Comparison of ENCODE assay signal across 17 cellular contexts in genomic region chr10:96996275-96996980, GRCh38.
"Had no signal": no experiment of that assay in that cellular context is flagged by ENCODE, and none has a peak within 500 bp of the region (broad histone marks: within the 10 kb centered on the region; RNA-seq: fewer than 3 reads in every experiment).

No MANE protein-coding gene starts in this region.

- H3K9ac ChIP-seq: parathyroid adenoma had no signal

- H3K4me1 Mint-ChIP-seq: activated T-helper 17 cell treated with anti-CD3 and anti-CD28 coated beads, Interleukin-2, amount 50 U/mL, for 72 hours had no signal

- H3K79me2 ChIP-seq: hepatocyte, parathyroid adenoma had no signal

- H3K4me3 Mint-ChIP-seq: activated CD4-positive, alpha-beta T cell treated with anti-CD3 and anti-CD28 coated beads for 36 hours; activated T-helper 17 cell treated with anti-CD3 and anti-CD28 coated beads, Interleukin-2, amount 50 U/mL, for 72 hours; memory B cell; naive thymus-derived CD4-positive, alpha-beta T cell; stimulated activated naive B cell treated with anti-CD40 and anti-IgM and Interleukin-4, amounts not matched to agents 10 μg/mL and 1 μg/mL and 100 μg/mL, for 72 hours had no signal

- DNase-seq: activated CD4-positive, alpha-beta T cell treated with anti-CD3 and anti-CD28 coated beads for 36 hours; activated CD4-positive, alpha-beta T cell treated with anti-CD3 and anti-CD28 coated beads, Interleukin-2, amount 50 U/mL, for 48 hours; activated naive CD4-positive, alpha-beta T cell; activated T-cell treated with anti-CD3 and anti-CD28 coated beads for 4 hours; aorta; cerebellar nuclear complex; effector CD4-positive, alpha-beta T cell; naive thymus-derived CD4-positive, alpha-beta T cell; stimulated activated naive B cell treated with anti-CD40 and anti-IgM and Interleukin-4, amounts not matched to agents 10 μg/mL and 1 μg/mL and 100 μg/mL, for 72 hours; SW 1271 had no signal

- H3K36me3 ChIP-seq: breast epithelium had no signal

- H3K4me2 ChIP-seq: hepatocyte had no signal

- H3K4me1 ChIP-seq: breast epithelium, parathyroid adenoma had no signal

- H2AFZ ChIP-seq: hepatocyte, parathyroid adenoma had no signal

- ATAC-seq: activated CD4-positive, alpha-beta T cell treated with anti-CD3 and anti-CD28 coated beads for 36 hours; activated T-helper 17 cell treated with anti-CD3 and anti-CD28 coated beads, Interleukin-2, amount 50 U/mL, for 72 hours; esophagus mucosa; naive thymus-derived CD4-positive, alpha-beta T cell; stimulated activated naive B cell treated with anti-CD40 and anti-IgM and Interleukin-4, amounts not matched to agents 10 μg/mL and 1 μg/mL and 100 μg/mL, for 72 hours had no signal

- H3K9me3 ChIP-seq: breast epithelium had no signal

- H3K27me3 Mint-ChIP-seq: activated CD4-positive, alpha-beta T cell treated with anti-CD3 and anti-CD28 coated beads for 36 hours; activated T-helper 17 cell treated with anti-CD3 and anti-CD28 coated beads, Interleukin-2, amount 50 U/mL, for 72 hours; memory B cell; naive thymus-derived CD4-positive, alpha-beta T cell; stimulated activated naive B cell treated with anti-CD40 and anti-IgM and Interleukin-4, amounts not matched to agents 10 μg/mL and 1 μg/mL and 100 μg/mL, for 72 hours had no signal

- H3K27me3 ChIP-seq: breast epithelium, hepatocyte had no signal

- FAIRE-seq: keratinocyte had no signal

- H3K27ac Mint-ChIP-seq: activated CD4-positive, alpha-beta T cell treated with anti-CD3 and anti-CD28 coated beads for 36 hours; memory B cell; stimulated activated naive B cell treated with anti-CD40 and anti-IgM and Interleukin-4, amounts not matched to agents 10 μg/mL and 1 μg/mL and 100 μg/mL, for 72 hours had no signal

- H3K4me3 ChIP-seq: breast epithelium, hepatocyte had no signal

- H3K27ac ChIP-seq: breast epithelium, hepatocyte, parathyroid adenoma had no signal

- H3K36me3 Mint-ChIP-seq: naive thymus-derived CD4-positive, alpha-beta T cell had no signal

- H3K9me3 Mint-ChIP-seq: activated T-helper 17 cell treated with anti-CD3 and anti-CD28 coated beads, Interleukin-2, amount 50 U/mL, for 72 hours; memory B cell; naive thymus-derived CD4-positive, alpha-beta T cell; stimulated activated naive B cell treated with anti-CD40 and anti-IgM and Interleukin-4, amounts not matched to agents 10 μg/mL and 1 μg/mL and 100 μg/mL, for 72 hours had no signal
